12 cellular contexts compared by ENCODE assay signal in genomic region chr19:55673889-55674288, GRCh38. TPM values are rescaled to one million over a fixed set of nuclear protein-coding genes. Genes with fewer than 3 reads are reported as not detected.
DNase-seq lines count a peak whose midpoint lies in the region; ATAC-seq and TF ChIP-seq lines count a peak whose summit lies in the region.
"Had no signal": no experiment of that assay in that cellular context is flagged by ENCODE, and none has a peak within 500 bp of the region (broad histone marks: within the 10 kb centered on the region; RNA-seq: fewer than 3 reads in every experiment).

No MANE protein-coding gene starts in this region.

- WGBS in GM23248 (ENCODE audit: low coverage in 1 of 2, low lambda C conversion rate in 2 of 2, missing lambda C conversion rate in 2 of 2), 2 experiments: 67 to 70% methylated on average over 7 to 15 of the region's 15 CpGs

- ATAC-seq in GM19351 (IDR thresholded peaks at IDR 0.05; ENCODE audit: unreplicated experiment): no peak

- H4K20me1 ChIP-seq in GM23248 (ENCODE audit: insufficient read depth) (peaks cover 8% of the 10 kb centered on the region; the same call in 1 of the 2 replicates), PC-9 (ENCODE audit: insufficient read depth) (peaks cover 60% of the 10 kb centered on the region)

- peaks cover 60% of the 10 kb centered on the region for H3K4me1 ChIP-seq in A673 (ENCODE audit: insufficient read depth, low read length, poor library complexity, severe bottlenecking)
- peaks cover 31% of the 10 kb centered on the region; the same call in 1 of the 2 replicates for H3K4me1 ChIP-seq in GM23248 (ENCODE audit: insufficient read depth)
- H3K4me1 ChIP-seq in PC-9 (replicated peaks; ENCODE audit: insufficient read depth): peaks cover 45% of the 10 kb centered on the region

- intact Hi-C loops in A673 (cut with micrococcal nuclease; ENCODE audit: unreplicated experiment) (loop anchor here (10.0 kb wide), 1 partner anchor 641 kb away; the partner anchor contains the start of gene ZSCAN5A), PC-9 (cut with micrococcal nuclease; ENCODE audit: unreplicated experiment) (no loop called here), dorsolateral prefrontal cortex (cut with DNase I) (loop anchor here (2.0 kb wide), 1 partner anchor 17 kb away; no protein-coding TSS in a partner anchor)
- intact Hi-C loops in activated CD4-positive, alpha-beta memory T cell treated with anti-CD3 and anti-CD28 coated beads for 36 hours (cut with micrococcal nuclease): loop anchor here (2.0 kb wide), 1 partner anchor 39 kb away; no protein-coding TSS in a partner anchor

- H3K9ac ChIP-seq in GM23248: no peak overlapping the region

- TF ChIP-seq CTCF in A673 (conservative IDR thresholded peaks at IDR 0.05; ENCODE audit: low read depth, low read length) (no peak), PC-9 (conservative IDR thresholded peaks at IDR 0.05) (no peak), dorsolateral prefrontal cortex (IDR thresholded peaks at IDR 0.05 in 54 of 56, conservative IDR thresholded peaks at IDR 0.05 in 2 of 56; ENCODE audit: low read depth in 1 of 56, partially characterized antibody in 56 of 56) (no peak)

- POLR2A ChIA-PET in A673 (lab: Charles Lee; ENCODE audit: low non-redundant PET): no interaction called here
- POLR2A ChIA-PET in activated CD4-positive, alpha-beta memory T cell treated with anti-CD3 and anti-CD28 coated beads for 36 hours (lab: Charles Lee): no interaction called here
- POLR2A ChIA-PET in PC-9 (lab: Charles Lee; ENCODE audit: unreplicated experiment): no interaction called here

- H3K4me1 Mint-ChIP-seq in activated CD4-positive, alpha-beta memory T cell treated with anti-CD3 and anti-CD28 coated beads for 36 hours (ENCODE audit: low read depth): peaks cover 51% of the 10 kb centered on the region
- H3K4me1 Mint-ChIP-seq in immature natural killer cell: peaks cover 40 to 65% of the 10 kb centered on the region in 2 donors

- H3K4me2 ChIP-seq in GM23248 (ENCODE audit: unreplicated experiment) (no peak overlapping the region), PC-9 (no peak overlapping the region)

- H3K36me3 ChIP-seq in A673 (ENCODE audit: insufficient read depth, low read length, poor library complexity, severe bottlenecking) (peaks cover 36% of the 10 kb centered on the region), GM23248 (ENCODE audit: low read depth) (peaks cover 5% of the 10 kb centered on the region; the same call in 1 of the 2 replicates), PC-9 (ENCODE audit: low read depth) (peaks cover 34% of the 10 kb centered on the region)

- no peak for DNase-seq in A673 (ENCODE audit: low spot score)
- DNase-seq in GM23248: no peak
- no peak for DNase-seq in activated CD4-positive, alpha-beta memory T cell treated with anti-CD3 and anti-CD28 coated beads for 36 hours
- no peak for DNase-seq in immature natural killer cell
- DNase-seq in PC-9: no peak
- no peak for DNase-seq in NCI-H1105 (lab: John Stamatoyannopoulos, UW)
- DNase-seq in dorsolateral prefrontal cortex: no peak
- DNase-seq: activated gamma-delta T cell; KG1; occipital lobe; stimulated activated CD4-positive, alpha-beta T cell treated with anti-CD3 and anti-CD28 coated beads, Interleukin-2, amount 100 ng/mL, for 24 hours had no signal

- peaks cover 42% of the 10 kb centered on the region for H3K36me3 Mint-ChIP-seq in activated CD4-positive, alpha-beta memory T cell treated with anti-CD3 and anti-CD28 coated beads for 36 hours
- peaks cover 0 to 11% (median 0%) of the 10 kb centered on the region in 3 donors for H3K36me3 Mint-ChIP-seq in immature natural killer cell

- H3K4me3 ChIP-seq in A673 (ENCODE audit: low read depth, low read length, poor library complexity, severe bottlenecking) (no peak overlapping the region), GM23248 (no peak overlapping the region), PC-9 (no peak overlapping the region), dorsolateral prefrontal cortex (peak overlapping the region in 7 of 59 donors; percentile 79 to 98 (median 84))

- peak overlapping the region; percentile 21 for H3K4me3 Mint-ChIP-seq in activated CD4-positive, alpha-beta memory T cell treated with anti-CD3 and anti-CD28 coated beads for 36 hours
- peak overlapping the region in 2 of 5 donors; percentile 4 to 33 for H3K4me3 Mint-ChIP-seq in immature natural killer cell

- peaks cover 34% of the 10 kb centered on the region for H3F3A ChIP-seq in GM23248 (ENCODE audit: insufficient read depth)
- H3F3A ChIP-seq in PC-9 (ENCODE audit: insufficient read depth, low read depth): peaks cover 53% of the 10 kb centered on the region

- H3K9me3 ChIP-seq in A673 (ENCODE audit: low read depth, low read length, poor library complexity, severe bottlenecking) (no peaks in the 10 kb centered on the region), GM23248 (ENCODE audit: low read depth) (no peaks in the 10 kb centered on the region), PC-9 (ENCODE audit: insufficient read depth, low read depth) (no peaks in the 10 kb centered on the region)

- in situ Hi-C loops in GM23248 (cut with MboI): loop anchor here (25.0 kb wide), 1 partner anchor 1212 kb away; the partner anchor contains the start of genes CDC42EP5 and LENG9

- H3K9me2 ChIP-seq in GM23248 (ENCODE audit: insufficient read depth): no peaks in the 10 kb centered on the region
- H3K9me2 ChIP-seq in PC-9 (ENCODE audit: insufficient read depth): no peaks in the 10 kb centered on the region

- peaks cover 95% of the 10 kb centered on the region for H3K79me2 ChIP-seq in GM23248 (ENCODE audit: insufficient read depth)
- peaks cover 84% of the 10 kb centered on the region for H3K79me2 ChIP-seq in PC-9 (ENCODE audit: low read depth)

- H3K27ac ChIP-seq in A673 (ENCODE audit: low read depth, low read length, poor library complexity, severe bottlenecking) (peak overlapping the region; percentile 78), GM23248 (peak overlapping the region; percentile 30; the same call in 1 of the 2 replicates), PC-9 (no peak overlapping the region), dorsolateral prefrontal cortex (no peak overlapping the region)

- H2AFZ ChIP-seq in GM23248 (no peak overlapping the region), PC-9 (no peak overlapping the region)

- H3K27ac Mint-ChIP-seq in activated CD4-positive, alpha-beta memory T cell treated with anti-CD3 and anti-CD28 coated beads for 36 hours: peak overlapping the region; percentile 55
- peak overlapping the region; percentile 75 to 92 (median 82) for H3K27ac Mint-ChIP-seq in immature natural killer cell

- no peaks in the 10 kb centered on the region for H3K27me3 ChIP-seq in A673 (replicated peaks; ENCODE audit: insufficient read depth, low read depth, low read length, poor library complexity)
- H3K27me3 ChIP-seq in GM23248 (replicated peaks; ENCODE audit: insufficient read depth): no peaks in the 10 kb centered on the region
- no peaks in the 10 kb centered on the region for H3K27me3 ChIP-seq in PC-9 (ENCODE audit: insufficient read depth, low read depth)
- H3K27me3 ChIP-seq in dorsolateral prefrontal cortex: no peaks in the 10 kb centered on the region

- CTCF ChIA-PET in A673 (lab: Charles Lee): no interaction called here
- CTCF ChIA-PET in activated CD4-positive, alpha-beta memory T cell treated with anti-CD3 and anti-CD28 coated beads for 36 hours (lab: Charles Lee): interaction anchor here (1.1 kb wide), 2 partner anchors 16 to 41 kb away, joined by 3 to 6 read pairs; no protein-coding TSS in a partner anchor
- CTCF ChIA-PET in PC-9 (lab: Charles Lee): no interaction called here

- no peaks in the 10 kb centered on the region for H3K27me3 Mint-ChIP-seq in activated CD4-positive, alpha-beta memory T cell treated with anti-CD3 and anti-CD28 coated beads for 36 hours
- peaks cover 10 to 15% (median 11%) of the 10 kb centered on the region in 3 donors for H3K27me3 Mint-ChIP-seq in immature natural killer cell (ENCODE audit: low read depth in 3 of 3)

- BruUV-seq in A673 (replicated peaks; lab: Mats Ljungman, UMichigan) (no TSS peak), PC-9 (replicated peaks; lab: Mats Ljungman, UMichigan) (no TSS peak)

- no peaks in the 10 kb centered on the region for H3K9me3 Mint-ChIP-seq in activated CD4-positive, alpha-beta memory T cell treated with anti-CD3 and anti-CD28 coated beads for 36 hours
- peaks cover 0 to 1% (median 0%) of the 10 kb centered on the region in 6 donors for H3K9me3 Mint-ChIP-seq in immature natural killer cell

RNA-seq across cellular contexts. Expression of gene EPN1, which starts 1.1 kb away (rescaled TPM):
- total RNA-seq in A673 (2021) (178 and 186 TPM in 2 replicates), PC-9 (2021) (232 and 274 TPM in 2 replicates), dorsolateral prefrontal cortex (100 to 1,000 TPM in 119 of 120 experiments, 10 to 100 TPM in 1; 99.1 to 200 (median 154) TPM)
- 82.2 and 103 TPM in 2 replicates for total RNA-seq in GM23248 (2014; rRNA removed; shearing (Covaris generic))
- polyA plus RNA-seq in GM23248 (2016; fragmentation: Nextera tagmentation; extraction: Ambion mirVana) (48.8 and 53.1 TPM in 2 replicates), immature natural killer cell (10 to 100 TPM in 1 of 3 donors, 1 to 10 TPM in 2; 3.0 to 15.3 (median 3.7) TPM)
- total RNA-seq in activated CD4-positive, alpha-beta memory T cell treated with anti-CD3 and anti-CD28 coated beads for 36 hours: 10 to 100 TPM; 36.0 to 36.1 TPM

RNA-seq across cellular contexts. Expression of gene U2AF2, which starts 19.1 kb away (rescaled TPM):
- total RNA-seq in A673 (2021) (385 and 411 TPM in 2 replicates), PC-9 (2021) (252 and 323 TPM in 2 replicates), dorsolateral prefrontal cortex (100 to 1,000 TPM in 114 of 120 experiments, 10 to 100 TPM in 6; 93.5 to 161 (median 125) TPM)
- 128 and 150 TPM in 2 replicates for total RNA-seq in GM23248 (2014; rRNA removed; shearing (Covaris generic))
- polyA plus RNA-seq in GM23248 (2016; fragmentation: Nextera tagmentation; extraction: Ambion mirVana) (19.3 and 22.4 TPM in 2 replicates), immature natural killer cell (10 to 100 TPM in 1 of 3 donors, 1 to 10 TPM in 2; 3.1 to 17.0 (median 8.0) TPM)
- 100 to 1,000 TPM; 249 to 251 TPM for total RNA-seq in activated CD4-positive, alpha-beta memory T cell treated with anti-CD3 and anti-CD28 coated beads for 36 hours

RNA-seq across cellular contexts. Expression of gene CCDC106, which starts 25.9 kb away (rescaled TPM):
- total RNA-seq in A673 (2021): 39.9 and 41.5 TPM in 2 replicates
- total RNA-seq in GM23248 (2014; rRNA removed; shearing (Covaris generic)): 11.3 and 12.0 TPM in 2 replicates
- 15.2 and 15.3 TPM in 2 replicates for polyA plus RNA-seq in GM23248 (2016; fragmentation: Nextera tagmentation; extraction: Ambion mirVana)
- total RNA-seq in activated CD4-positive, alpha-beta memory T cell treated with anti-CD3 and anti-CD28 coated beads for 36 hours: 1 to 10 TPM; 3.6 to 4.0 TPM
- 1 to 10 TPM in 2 of 3 donors, not detected in 1; 1.1 to 1.7 TPM for polyA plus RNA-seq in immature natural killer cell
- total RNA-seq in PC-9 (2021): 3.2 and 6.7 TPM in 2 replicates
- total RNA-seq in dorsolateral prefrontal cortex: 10 to 100 TPM; 20.1 to 58.1 (median 36.1) TPM

RNA-seq across cellular contexts. Expression of gene ZNF581, which starts 30.4 kb away (rescaled TPM):
- 37.1 and 38.4 TPM in 2 replicates for total RNA-seq in A673 (2021)
- total RNA-seq in GM23248 (2014; rRNA removed; shearing (Covaris generic)): 8.5 and 12.1 TPM in 2 replicates
- polyA plus RNA-seq in GM23248 (2016; fragmentation: Nextera tagmentation; extraction: Ambion mirVana): 17.6 and 20.6 TPM in 2 replicates
- 10 to 100 TPM; 19.2 to 20.1 TPM for total RNA-seq in activated CD4-positive, alpha-beta memory T cell treated with anti-CD3 and anti-CD28 coated beads for 36 hours
- polyA plus RNA-seq in immature natural killer cell: 10 to 100 TPM in 2 of 3 donors, 1 to 10 TPM in 1; 8.4 to 24.9 (median 20.6) TPM
- 53.5 and 81.9 TPM in 2 replicates for total RNA-seq in PC-9 (2021)
- 10 to 100 TPM in 48 of 120 experiments, 1 to 10 TPM in 72; 5.2 to 15.2 (median 9.6) TPM for total RNA-seq in dorsolateral prefrontal cortex

RNA-seq across cellular contexts. Expression of gene ZNF580, which starts 33.1 kb away (rescaled TPM):
- total RNA-seq in A673 (2021): 49.1 and 65.7 TPM in 2 replicates
- 7.0 and 11.7 TPM in 2 replicates for total RNA-seq in GM23248 (2014; rRNA removed; shearing (Covaris generic))
- polyA plus RNA-seq in GM23248 (2016; fragmentation: Nextera tagmentation; extraction: Ambion mirVana): 43.1 and 44.0 TPM in 2 replicates
- 10 to 100 TPM; 23.4 to 23.5 TPM for total RNA-seq in activated CD4-positive, alpha-beta memory T cell treated with anti-CD3 and anti-CD28 coated beads for 36 hours
- 10 to 100 TPM in 2 of 3 donors, 1 to 10 TPM in 1; 9.6 to 27.8 (median 13.8) TPM for polyA plus RNA-seq in immature natural killer cell
- 56.6 and 64.7 TPM in 2 replicates for total RNA-seq in PC-9 (2021)
- total RNA-seq in dorsolateral prefrontal cortex: 10 to 100 TPM; 28.3 to 56.4 (median 40.1) TPM

Comparison
In these comparisons a context has a peak if more than half of its experiments do, and no peak if none do; other contexts are left out.
1. H3K27ac ChIP-seq: peak in A673 (single experiment) and GM23248 (single experiment); none in PC-9 (single experiment) and dorsolateral prefrontal cortex (0 of 59).